14 cellular contexts compared by ENCODE assay signal in the genomic region with DNA sequence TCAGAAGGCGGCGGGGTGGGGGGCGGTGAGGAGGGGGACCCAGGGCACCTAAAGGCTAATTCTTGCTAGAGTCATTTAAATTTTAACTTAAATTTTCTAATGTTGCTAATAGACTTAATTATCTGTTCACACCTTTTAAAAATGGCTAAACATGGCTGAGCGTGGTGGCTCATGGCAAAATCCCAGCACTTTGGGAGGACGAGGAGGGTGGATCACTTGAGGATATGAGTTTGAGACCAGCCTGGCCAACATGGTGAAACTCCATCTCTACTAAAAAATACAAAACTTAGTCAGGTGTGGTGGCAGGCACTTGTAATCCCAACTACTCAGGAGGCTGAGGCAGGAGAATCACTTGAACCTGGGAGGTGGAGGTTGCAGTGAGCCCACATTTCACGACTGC. TPM values are rescaled to one million over a fixed set of nuclear protein-coding genes. Genes with fewer than 3 reads are reported as not detected.
"Had no signal": no experiment of that assay in that cellular context is flagged by ENCODE, and none has a peak within 500 bp of the region (broad histone marks: within the 10 kb centered on the region; RNA-seq: fewer than 3 reads in every experiment).

No MANE protein-coding gene starts in this region.

RNA-seq across cellular contexts. Expression of gene ABO, which starts 23.8 kb away (rescaled TPM):
- total RNA-seq: fibroblast of lung, frontal cortex, pulmonary artery endothelial cell had no signal
- polyA plus RNA-seq: fibroblast of lung; naive thymus-derived CD4-positive, alpha-beta T cell had no signal

RNA-seq across cellular contexts. Expression of gene OBP2B, which starts 42.2 kb away (rescaled TPM):
- total RNA-seq: cardiac septum; dermis blood vessel endothelial cell; fibroblast of lung; frontal cortex; glomerular endothelial cell; heart left ventricle; left lobe of liver; lung; naive thymus-derived CD4-positive, alpha-beta T cell; omental fat pad; pulmonary artery endothelial cell; sciatic nerve; skeletal muscle tissue; thoracic aorta had no signal
- polyA plus RNA-seq: fibroblast of lung; lung; naive thymus-derived CD4-positive, alpha-beta T cell had no signal
